In the genomic region with DNA sequence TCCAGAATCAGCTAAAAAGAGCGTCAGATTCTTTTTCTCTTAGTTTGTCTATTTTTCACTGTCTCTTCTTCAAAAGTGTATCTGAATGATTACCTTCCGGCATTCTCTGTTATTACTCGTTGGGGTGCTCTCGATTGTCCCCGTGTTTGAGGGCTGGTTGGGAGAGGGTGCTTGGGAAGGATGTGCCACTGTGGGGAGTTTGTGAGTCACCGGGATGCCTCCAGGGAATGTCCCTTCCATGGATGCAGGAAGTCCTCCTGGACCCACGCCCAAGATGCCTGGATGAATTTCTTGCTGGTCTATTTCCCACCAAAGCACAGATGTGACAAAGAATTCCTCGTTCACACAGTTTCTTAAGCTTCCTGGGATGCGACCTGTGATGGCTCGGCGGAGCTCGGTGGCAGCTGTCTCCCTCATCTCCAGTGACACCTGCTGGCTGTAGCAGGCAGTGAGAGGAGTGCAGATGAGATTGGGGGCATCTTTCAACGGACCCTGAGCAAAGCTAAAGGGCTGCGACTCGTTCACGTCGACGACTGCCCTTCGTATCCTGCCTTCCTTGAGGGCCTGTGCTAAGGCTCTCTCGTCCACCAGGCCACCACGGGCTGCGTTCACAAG, we compare ENCODE assay signal across 6 cellular contexts.
DNase-seq lines count a peak whose midpoint lies in the region; ATAC-seq, FAIRE-seq and TF ChIP-seq lines count a peak whose summit lies in the region.
"Not testable (repeated sequence)": the region's sequence is repeated elsewhere in the genome, so short reads cannot be mapped to it uniquely, and the experiment has no call there.

No MANE protein-coding gene starts in this region.

- BruUV-seq in IMR-90 (replicated peaks; lab: Mats Ljungman, UMichigan); GM12878 (replicated peaks; lab: Mats Ljungman, UMichigan): not testable (repeated sequence)

- not testable (repeated sequence) for H2BK5ac ChIP-seq in IMR-90 (ENCODE audit: low read depth, low read length, poor library complexity, severe bottlenecking)

- H3K79me2 ChIP-seq in DND-41 (ENCODE audit: insufficient read depth, low read length); GM12878 (ENCODE audit: control insufficient read depth, insufficient read depth, low read length): not testable (repeated sequence)

- FAIRE-seq in GM12878 (lab: Jason Lieb, UNC), result not testable (repeated sequence)

- TF ChIP-seq RAD21 in IMR-90 (IDR thresholded peaks at IDR 0.05; ENCODE audit: low read length); GM12878 (IDR thresholded peaks at IDR 0.05; ENCODE audit: insufficient read depth, low read depth, low read length): not testable (repeated sequence)

- WGBS in IMR-90 (ENCODE audit: extremely low coverage in 2 of 2, insufficient read length in 1 of 2), 2 experiments, result no CpG with 5 or more reads among the region's 22 CpGs
- no CpG with 5 or more reads among the region's 22 CpGs for WGBS in GM12878 (ENCODE audit: insufficient coverage, insufficient replicate concordance, low lambda C conversion rate, missing lambda C conversion rate)
- no CpG with 5 or more reads among the region's 22 CpGs for WGBS in right lobe of liver (ENCODE audit: insufficient coverage, low coverage, low lambda C conversion rate, missing lambda C conversion rate)

- H3K4me2 ChIP-seq in DND-41 (ENCODE audit: insufficient read depth, low read length); IMR-90 (ENCODE audit: low read depth, low read length); GM12878 (ENCODE audit: control insufficient read depth, insufficient read depth): not testable (repeated sequence)

- H4K91ac ChIP-seq in IMR-90 (ENCODE audit: insufficient read depth, low read depth, low read length), result not testable (repeated sequence)

- not testable (repeated sequence) for H3K14ac ChIP-seq in IMR-90 (replicated peaks; ENCODE audit: low read depth, low read length)

- TF ChIP-seq EP300 in GM12878 (IDR thresholded peaks at IDR 0.05; ENCODE audit: borderline replicate concordance in 1 of 2, control insufficient read depth in 1 of 2, low read depth in 2 of 2, low read length in 2 of 2), result not testable (repeated sequence)

- SMC1A ChIA-PET in GM12878 (lab: Charles Lee; ENCODE audit: uncharacterized antibody, unreplicated experiment), result not testable (repeated sequence)

- H2BK120ac ChIP-seq in IMR-90 (ENCODE audit: low read depth, low read length), result not testable (repeated sequence)

- H3K23ac ChIP-seq in IMR-90 (ENCODE audit: low read depth, low read length), result not testable (repeated sequence)

- not testable (repeated sequence) for H4K5ac ChIP-seq in IMR-90 (ENCODE audit: low read depth, low read length)

- H3K9ac ChIP-seq in DND-41 (ENCODE audit: low read depth, low read length); IMR-90 (ENCODE audit: low read depth, low read length); GM12878 (ENCODE audit: control insufficient read depth, insufficient read depth, low read length): not testable (repeated sequence)

- DNase-seq in DND-41; IMR-90; RWPE2 (ENCODE audit: low spot score); GM12878 (ENCODE audit: low read depth, low spot score); left colon; right lobe of liver: not testable (repeated sequence)

- H2AFZ ChIP-seq in DND-41 (ENCODE audit: low read depth, low read length); IMR-90 (replicated peaks; ENCODE audit: low read length, poor library complexity); GM12878 (ENCODE audit: control insufficient read depth, low read depth, low read length): not testable (repeated sequence)

- CTCF ChIA-PET in IMR-90 (lab: Yijun Ruan, JAX); GM12878 (lab: Yijun Ruan, JAX): not testable (repeated sequence)

- TF ChIP-seq CTCF in DND-41 (IDR thresholded peaks at IDR 0.05; ENCODE audit: borderline replicate concordance, extremely low read depth, low read length, poor library complexity, severe bottlenecking); IMR-90 (conservative IDR thresholded peaks at IDR 0.05; ENCODE audit: low read depth, low read length); RWPE2 (IDR thresholded peaks at IDR 0.05; ENCODE audit: poor library complexity, severe bottlenecking); GM12878 (IDR thresholded peaks at IDR 0.05 in 2 of 3, conservative IDR thresholded peaks at IDR 0.05 in 1 of 3; ENCODE audit: control insufficient read depth in 2 of 3, extremely low read depth in 1 of 3, insufficient read depth in 1 of 3, low read depth in 3 of 3, low read length in 3 of 3); right lobe of liver (IDR thresholded peaks at IDR 0.05): not testable (repeated sequence)

- not testable (repeated sequence) for H3K79me1 ChIP-seq in IMR-90 (ENCODE audit: low read depth in 1 of 2, low read length in 2 of 2)

- H3K36me3 ChIP-seq in DND-41 (ENCODE audit: insufficient read depth, low read length); IMR-90 (ENCODE audit: control insufficient read depth, insufficient read depth, low read length); RWPE2 (ENCODE audit: low read depth); GM12878 (ENCODE audit: control insufficient read depth in 2 of 2, insufficient read depth in 2 of 2, low read length in 1 of 2); right lobe of liver: not testable (repeated sequence)

- POLR2A ChIA-PET in IMR-90 (lab: Charles Lee; ENCODE audit: unreplicated experiment); GM12878 (lab: Charles Lee): not testable (repeated sequence)

- not testable (repeated sequence) for H4K20me1 ChIP-seq in DND-41 (ENCODE audit: insufficient read depth, low read length); IMR-90 (ENCODE audit: insufficient read depth, low read length); GM12878 (ENCODE audit: control insufficient read depth, insufficient read depth)

- ATAC-seq in DND-41 (ENCODE audit: insufficient read depth, low read depth) (peak; percentile 85), IMR-90 (ENCODE audit: low read depth) (0 out of 2 replicates have a peak, but pooled peaks have one; percentile 35), RWPE2 (ENCODE audit: low read depth) (peak; percentile 35; the same call in 2 of the 3 replicates), GM12878 (peak; percentile 73), left colon (peak; percentile 69), right lobe of liver (peak in 3 of 4 donors; percentile 35 to 49 (median 48))

- RAD21 ChIA-PET in GM12878 (lab: Charles Lee; ENCODE audit: unreplicated experiment), result not testable (repeated sequence)

- not testable (repeated sequence) for H4K8ac ChIP-seq in IMR-90 (ENCODE audit: low read depth in 2 of 2, low read length in 2 of 2)

- not testable (repeated sequence) for H3K27me3 ChIP-seq in DND-41 (ENCODE audit: insufficient read depth, low read length, poor library complexity); IMR-90 (ENCODE audit: control insufficient read depth, insufficient read depth, low read length); RWPE2 (ENCODE audit: insufficient read depth, poor library complexity, severe bottlenecking); GM12878 (replicated peaks in 1 of 2; ENCODE audit: control insufficient read depth in 2 of 2, insufficient read depth in 2 of 2, low read length in 1 of 2); right lobe of liver

- intact Hi-C loops in IMR-90 (cut with micrococcal nuclease); GM12878 (cut with micrococcal nuclease; ENCODE audit: unreplicated experiment); left colon (cut with DNase I, micrococcal nuclease); right lobe of liver (cut with DNase I): not testable (repeated sequence)

- H3K9me1 ChIP-seq in IMR-90 (ENCODE audit: insufficient read depth, low read length), result not testable (repeated sequence)

- H3K56ac ChIP-seq in IMR-90 (ENCODE audit: extremely low read depth, insufficient read depth, low read length), result not testable (repeated sequence)

- H3K18ac ChIP-seq in IMR-90 (ENCODE audit: low read depth, low read length), result not testable (repeated sequence)

- not testable (repeated sequence) for H3K4me1 ChIP-seq in DND-41 (ENCODE audit: insufficient read depth, low read length); IMR-90 (ENCODE audit: control insufficient read depth, insufficient read depth, low read length); RWPE2 (ENCODE audit: insufficient read depth, poor library complexity, severe bottlenecking); GM12878 (ENCODE audit: control insufficient read depth, insufficient read depth, low read length); right lobe of liver

- H3K4me3 ChIP-seq in DND-41 (ENCODE audit: low read depth in 1 of 2, low read length in 2 of 2); IMR-90 (ENCODE audit: insufficient read depth, low read depth, low read length); RWPE2 (ENCODE audit: severe bottlenecking); GM12878; right lobe of liver: not testable (repeated sequence)

- not testable (repeated sequence) for H3K27ac ChIP-seq in DND-41 (ENCODE audit: low read length); IMR-90 (ENCODE audit: insufficient read depth, low read length); RWPE2 (ENCODE audit: poor library complexity, severe bottlenecking); GM12878 (ENCODE audit: control insufficient read depth, insufficient read depth); right lobe of liver

- in situ Hi-C loops in IMR-90 (cut with MboI; ENCODE audit: low sequenced_read_pairs); GM12878 (cut with MboI): not testable (repeated sequence)

- not testable (repeated sequence) for H2AK9ac ChIP-seq in IMR-90 (replicated peaks; ENCODE audit: low read depth, low read length, poor library complexity)

- H3K4ac ChIP-seq in IMR-90 (ENCODE audit: low read depth, low read length), result not testable (repeated sequence)

- TF ChIP-seq POLR2A in IMR-90 (IDR thresholded peaks at IDR 0.05; ENCODE audit: low read depth, low read length); GM12878 (IDR thresholded peaks at IDR 0.05; ENCODE audit: low read depth, low read length); right lobe of liver (IDR thresholded peaks at IDR 0.05): not testable (repeated sequence)

- H2AK5ac ChIP-seq in IMR-90 (ENCODE audit: low read depth, low read length), result not testable (repeated sequence)

- H2BK20ac ChIP-seq in IMR-90 (ENCODE audit: low read depth, low read length), result not testable (repeated sequence)

- dilution Hi-C loops in IMR-90 (cut with HindIII; ENCODE audit: low sequenced_read_pairs, unreplicated experiment), result not testable (repeated sequence)

- H2BK15ac ChIP-seq in IMR-90 (ENCODE audit: low read depth, low read length), result not testable (repeated sequence)

- not testable (repeated sequence) for H3K9me3 ChIP-seq in DND-41 (ENCODE audit: insufficient read depth, low read length, severe bottlenecking); IMR-90 (ENCODE audit: control insufficient read depth, insufficient read depth, low read length); RWPE2 (ENCODE audit: severe bottlenecking); GM12878 (replicated peaks; ENCODE audit: control insufficient read depth, insufficient read depth, low read length); right lobe of liver

Comparison
In these comparisons a context has a peak if more than half of its experiments do, and no peak if none do; other contexts are left out.
1. ATAC-seq: peak in every context shown above with its lines; median percentile 85 in DND-41; 73 in GM12878; 69 in left colon; 48 in right lobe of liver; 35 in IMR-90; 35 in RWPE2.